Comparison of ENCODE assay signal across 1 cellular context in genomic region chr16:85879975-85880831, GRCh38.
TF ChIP-seq lines count a peak whose summit lies in the region.

No MANE protein-coding gene starts in this region.

TF ChIP-seq in GM12878, 131 proteins besides CTCF, POLR2A, EP300 and RAD21 (continued from another document):
- no peak; the same call in none of the 2 replicates for TF ChIP-seq RELB (IDR thresholded peaks at IDR 0.05; ENCODE audit: low read depth)
- no peak for TF ChIP-seq SIN3A (IDR thresholded peaks at IDR 0.05; ENCODE audit: low read depth, low read length)
- TF ChIP-seq EZH2 (IDR thresholded peaks at IDR 0.05; ENCODE audit: borderline replicate concordance, control insufficient read depth, low read depth, low read length) = no peak
- TF ChIP-seq FOXM1 (IDR thresholded peaks at IDR 0.05; ENCODE audit: low read depth, low read length) = 0 out of 2 replicates have a peak, but pooled peaks have one; percentile 60
- TF ChIP-seq USF2 (IDR thresholded peaks at IDR 0.05; ENCODE audit: borderline replicate concordance, low read depth, low read length) = no peak
- TF ChIP-seq POLR2AphosphoS2 (IDR thresholded peaks at IDR 0.05; ENCODE audit: low read depth, low read length) = no peak
- TF ChIP-seq CEBPZ (IDR thresholded peaks at IDR 0.05; ENCODE audit: low read depth, low read length) = no peak
- no peak for TF ChIP-seq STAT1 (conservative IDR thresholded peaks at IDR 0.05)
- TF ChIP-seq TCF7 (IDR thresholded peaks at IDR 0.05; ENCODE audit: borderline replicate concordance) = peak; percentile 65; the same call in 1 of the 2 replicates
- peak; percentile 71; the same call in 1 of the 2 replicates for TF ChIP-seq TCF3 (IDR thresholded peaks at IDR 0.05; ENCODE audit: borderline replicate concordance, insufficient read depth, low read depth, low read length)
- peak; percentile 94 for TF ChIP-seq TCF12 (IDR thresholded peaks at IDR 0.05; ENCODE audit: low read depth, low read length)
